Comparison of ENCODE assay signal across 1 cellular context in the genomic region with DNA sequence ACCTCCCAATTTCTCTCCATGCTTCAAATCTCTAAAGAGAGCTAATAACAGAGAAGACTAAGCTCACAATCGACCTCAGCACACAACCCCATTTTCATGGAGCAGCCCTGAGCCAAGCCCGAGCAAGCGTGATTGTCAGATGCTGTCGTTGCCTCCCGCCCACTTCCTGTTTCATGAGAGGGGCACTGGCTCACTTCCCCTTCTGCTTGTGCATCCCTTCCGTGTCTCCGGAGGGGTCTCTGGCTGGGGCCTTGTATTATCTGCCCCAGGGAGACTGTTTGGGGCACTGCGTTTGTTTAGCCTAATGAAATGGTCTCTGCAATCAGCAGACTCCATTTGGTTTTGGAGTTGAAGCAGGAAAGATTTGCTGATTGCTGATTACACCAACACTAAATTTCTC.
TF ChIP-seq lines count a peak whose summit lies in the region.

No MANE protein-coding gene starts in this region.

TF ChIP-seq in GM12878, 131 proteins besides CTCF, POLR2A, EP300 and RAD21 (continued from another document):
- TF ChIP-seq, protein P1, sequence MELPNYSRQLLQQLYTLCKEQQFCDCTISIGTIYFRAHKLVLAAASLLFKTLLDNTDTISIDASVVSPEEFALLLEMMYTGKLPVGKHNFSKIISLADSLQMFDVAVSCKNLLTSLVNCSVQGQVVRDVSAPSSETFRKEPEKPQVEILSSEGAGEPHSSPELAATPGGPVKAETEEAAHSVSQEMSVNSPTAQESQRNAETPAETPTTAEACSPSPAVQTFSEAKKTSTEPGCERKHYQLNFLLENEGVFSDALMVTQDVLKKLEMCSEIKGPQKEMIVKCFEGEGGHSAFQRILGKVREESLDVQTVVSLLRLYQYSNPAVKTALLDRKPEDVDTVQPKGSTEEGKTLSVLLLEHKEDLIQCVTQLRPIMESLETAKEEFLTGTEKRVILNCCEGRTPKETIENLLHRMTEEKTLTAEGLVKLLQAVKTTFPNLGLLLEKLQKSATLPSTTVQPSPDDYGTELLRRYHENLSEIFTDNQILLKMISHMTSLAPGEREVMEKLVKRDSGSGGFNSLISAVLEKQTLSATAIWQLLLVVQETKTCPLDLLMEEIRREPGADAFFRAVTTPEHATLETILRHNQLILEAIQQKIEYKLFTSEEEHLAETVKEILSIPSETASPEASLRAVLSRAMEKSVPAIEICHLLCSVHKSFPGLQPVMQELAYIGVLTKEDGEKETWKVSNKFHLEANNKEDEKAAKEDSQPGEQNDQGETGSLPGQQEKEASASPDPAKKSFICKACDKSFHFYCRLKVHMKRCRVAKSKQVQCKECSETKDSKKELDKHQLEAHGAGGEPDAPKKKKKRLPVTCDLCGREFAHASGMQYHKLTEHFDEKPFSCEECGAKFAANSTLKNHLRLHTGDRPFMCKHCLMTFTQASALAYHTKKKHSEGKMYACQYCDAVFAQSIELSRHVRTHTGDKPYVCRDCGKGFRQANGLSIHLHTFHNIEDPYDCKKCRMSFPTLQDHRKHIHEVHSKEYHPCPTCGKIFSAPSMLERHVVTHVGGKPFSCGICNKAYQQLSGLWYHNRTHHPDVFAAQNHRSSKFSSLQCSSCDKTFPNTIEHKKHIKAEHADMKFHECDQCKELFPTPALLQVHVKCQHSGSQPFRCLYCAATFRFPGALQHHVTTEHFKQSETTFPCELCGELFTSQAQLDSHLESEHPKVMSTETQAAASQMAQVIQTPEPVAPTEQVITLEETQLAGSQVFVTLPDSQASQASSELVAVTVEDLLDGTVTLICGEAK (IDR thresholded peaks at IDR 0.05; ENCODE audit: borderline replicate concordance) = peak; percentile 47; the same call in 1 of the 2 replicates
- TF ChIP-seq TAF1 (IDR thresholded peaks at IDR 0.05; ENCODE audit: borderline replicate concordance, low read depth, low read length) (no peak), FOXM1 (IDR thresholded peaks at IDR 0.05; ENCODE audit: low read depth, low read length) (no peak), BCL11A (IDR thresholded peaks at IDR 0.05; ENCODE audit: low read depth, low read length) (0 out of 2 replicates have a peak, but pooled peaks have one; percentile 26), SIN3A (IDR thresholded peaks at IDR 0.05; ENCODE audit: low read depth, low read length) (no peak), ETV6 (conservative IDR thresholded peaks at IDR 0.05 in 1 of 2, IDR thresholded peaks at IDR 0.05 in 1 of 2; ENCODE audit: borderline replicate concordance in 1 of 2, low read depth in 1 of 2) (peak in 1 of 2 experiments; percentile 63; a peak in 2 of 4 replicates), PML (IDR thresholded peaks at IDR 0.05; ENCODE audit: low read length) (no peak)
- TF ChIP-seq, protein P2, sequence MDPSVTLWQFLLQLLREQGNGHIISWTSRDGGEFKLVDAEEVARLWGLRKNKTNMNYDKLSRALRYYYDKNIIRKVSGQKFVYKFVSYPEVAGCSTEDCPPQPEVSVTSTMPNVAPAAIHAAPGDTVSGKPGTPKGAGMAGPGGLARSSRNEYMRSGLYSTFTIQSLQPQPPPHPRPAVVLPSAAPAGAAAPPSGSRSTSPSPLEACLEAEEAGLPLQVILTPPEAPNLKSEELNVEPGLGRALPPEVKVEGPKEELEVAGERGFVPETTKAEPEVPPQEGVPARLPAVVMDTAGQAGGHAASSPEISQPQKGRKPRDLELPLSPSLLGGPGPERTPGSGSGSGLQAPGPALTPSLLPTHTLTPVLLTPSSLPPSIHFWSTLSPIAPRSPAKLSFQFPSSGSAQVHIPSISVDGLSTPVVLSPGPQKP (IDR thresholded peaks at IDR 0.05; ENCODE audit: low read depth, low read length) = no peak
- TF ChIP-seq, protein P3, sequence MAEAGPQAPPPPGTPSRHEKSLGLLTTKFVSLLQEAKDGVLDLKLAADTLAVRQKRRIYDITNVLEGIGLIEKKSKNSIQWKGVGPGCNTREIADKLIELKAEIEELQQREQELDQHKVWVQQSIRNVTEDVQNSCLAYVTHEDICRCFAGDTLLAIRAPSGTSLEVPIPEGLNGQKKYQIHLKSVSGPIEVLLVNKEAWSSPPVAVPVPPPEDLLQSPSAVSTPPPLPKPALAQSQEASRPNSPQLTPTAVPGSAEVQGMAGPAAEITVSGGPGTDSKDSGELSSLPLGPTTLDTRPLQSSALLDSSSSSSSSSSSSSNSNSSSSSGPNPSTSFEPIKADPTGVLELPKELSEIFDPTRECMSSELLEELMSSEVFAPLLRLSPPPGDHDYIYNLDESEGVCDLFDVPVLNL (IDR thresholded peaks at IDR 0.05; ENCODE audit: low read depth, low read length) = no peak
- TF ChIP-seq, protein P4, sequence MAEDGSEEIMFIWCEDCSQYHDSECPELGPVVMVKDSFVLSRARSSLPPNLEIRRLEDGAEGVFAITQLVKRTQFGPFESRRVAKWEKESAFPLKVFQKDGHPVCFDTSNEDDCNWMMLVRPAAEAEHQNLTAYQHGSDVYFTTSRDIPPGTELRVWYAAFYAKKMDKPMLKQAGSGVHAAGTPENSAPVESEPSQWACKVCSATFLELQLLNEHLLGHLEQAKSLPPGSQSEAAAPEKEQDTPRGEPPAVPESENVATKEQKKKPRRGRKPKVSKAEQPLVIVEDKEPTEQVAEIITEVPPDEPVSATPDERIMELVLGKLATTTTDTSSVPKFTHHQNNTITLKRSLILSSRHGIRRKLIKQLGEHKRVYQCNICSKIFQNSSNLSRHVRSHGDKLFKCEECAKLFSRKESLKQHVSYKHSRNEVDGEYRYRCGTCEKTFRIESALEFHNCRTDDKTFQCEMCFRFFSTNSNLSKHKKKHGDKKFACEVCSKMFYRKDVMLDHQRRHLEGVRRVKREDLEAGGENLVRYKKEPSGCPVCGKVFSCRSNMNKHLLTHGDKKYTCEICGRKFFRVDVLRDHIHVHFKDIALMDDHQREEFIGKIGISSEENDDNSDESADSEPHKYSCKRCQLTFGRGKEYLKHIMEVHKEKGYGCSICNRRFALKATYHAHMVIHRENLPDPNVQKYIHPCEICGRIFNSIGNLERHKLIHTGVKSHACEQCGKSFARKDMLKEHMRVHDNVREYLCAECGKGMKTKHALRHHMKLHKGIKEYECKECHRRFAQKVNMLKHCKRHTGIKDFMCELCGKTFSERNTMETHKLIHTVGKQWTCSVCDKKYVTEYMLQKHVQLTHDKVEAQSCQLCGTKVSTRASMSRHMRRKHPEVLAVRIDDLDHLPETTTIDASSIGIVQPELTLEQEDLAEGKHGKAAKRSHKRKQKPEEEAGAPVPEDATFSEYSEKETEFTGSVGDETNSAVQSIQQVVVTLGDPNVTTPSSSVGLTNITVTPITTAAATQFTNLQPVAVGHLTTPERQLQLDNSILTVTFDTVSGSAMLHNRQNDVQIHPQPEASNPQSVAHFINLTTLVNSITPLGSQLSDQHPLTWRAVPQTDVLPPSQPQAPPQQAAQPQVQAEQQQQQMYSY (CRISPR knock-in tag; IDR thresholded peaks at IDR 0.05) = no peak
- TF ChIP-seq, protein P5, sequence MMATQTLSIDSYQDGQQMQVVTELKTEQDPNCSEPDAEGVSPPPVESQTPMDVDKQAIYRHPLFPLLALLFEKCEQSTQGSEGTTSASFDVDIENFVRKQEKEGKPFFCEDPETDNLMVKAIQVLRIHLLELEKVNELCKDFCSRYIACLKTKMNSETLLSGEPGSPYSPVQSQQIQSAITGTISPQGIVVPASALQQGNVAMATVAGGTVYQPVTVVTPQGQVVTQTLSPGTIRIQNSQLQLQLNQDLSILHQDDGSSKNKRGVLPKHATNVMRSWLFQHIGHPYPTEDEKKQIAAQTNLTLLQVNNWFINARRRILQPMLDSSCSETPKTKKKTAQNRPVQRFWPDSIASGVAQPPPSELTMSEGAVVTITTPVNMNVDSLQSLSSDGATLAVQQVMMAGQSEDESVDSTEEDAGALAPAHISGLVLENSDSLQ (IDR thresholded peaks at IDR 0.05) = 0 out of 2 replicates have a peak, but pooled peaks have one; percentile 26
TF ChIP-seq in GM12878: peak in this region for 11.
